In genomic region chr2:10321590-10321989, GRCh38 we compare ENCODE assay signal across 20 cellular contexts.
"Had no signal": no experiment of that assay in that cellular context is flagged by ENCODE, and none has a peak within 500 bp of the region (broad histone marks: within the 10 kb centered on the region; RNA-seq: fewer than 3 reads in every experiment).

No MANE protein-coding gene starts in this region.

- H3K4me3 Mint-ChIP-seq: memory B cell; naive thymus-derived CD4-positive, alpha-beta T cell; natural killer cell treated with Interleukin-12 subunit alpha and Interleukin-12 subunit beta and Interleukin-15 and Interleukin-18, amount 100 ng/mL, for 72 hours; stimulated activated memory B cell treated with anti-CD40 and anti-IgM and Interleukin-4, amounts not matched to agents 10 μg/mL and 1 μg/mL and 100 μg/mL, for 72 hours; stimulated activated naive CD8-positive, alpha-beta T cell treated with anti-CD3 and anti-CD28 coated beads, Interleukin-15, amount 100 ng/mL, for 72 hours; type B pancreatic cell had no signal

- H3K9me3 Mint-ChIP-seq: memory B cell; natural killer cell treated with Interleukin-12 subunit alpha and Interleukin-12 subunit beta and Interleukin-15 and Interleukin-18, amount 100 ng/mL, for 72 hours; type B pancreatic cell had no signal

- H3K36me3 Mint-ChIP-seq: natural killer cell treated with Interleukin-12 subunit alpha and Interleukin-12 subunit beta and Interleukin-15 and Interleukin-18, amount 100 ng/mL, for 72 hours had no signal

- H3K27ac Mint-ChIP-seq: memory B cell; natural killer cell treated with Interleukin-12 subunit alpha and Interleukin-12 subunit beta and Interleukin-15 and Interleukin-18, amount 100 ng/mL, for 72 hours; progenitor cell of endocrine pancreas; stimulated activated memory B cell treated with anti-CD40 and anti-IgM and Interleukin-4, amounts not matched to agents 10 μg/mL and 1 μg/mL and 100 μg/mL, for 72 hours; stimulated activated naive CD8-positive, alpha-beta T cell treated with anti-CD3 and anti-CD28 coated beads, Interleukin-15, amount 100 ng/mL, for 72 hours; type B pancreatic cell had no signal

- H3K27me3 Mint-ChIP-seq: memory B cell; naive thymus-derived CD4-positive, alpha-beta T cell; natural killer cell treated with Interleukin-12 subunit alpha and Interleukin-12 subunit beta and Interleukin-15 and Interleukin-18, amount 100 ng/mL, for 72 hours; progenitor cell of endocrine pancreas; stimulated activated memory B cell treated with anti-CD40 and anti-IgM and Interleukin-4, amounts not matched to agents 10 μg/mL and 1 μg/mL and 100 μg/mL, for 72 hours; stimulated activated naive CD8-positive, alpha-beta T cell treated with anti-CD3 and anti-CD28 coated beads, Interleukin-15, amount 100 ng/mL, for 72 hours; type B pancreatic cell had no signal

- DNase-seq: heart right ventricle; islet precursor cell; left ventricle myocardium superior; midbrain; mucosa of descending colon; naive thymus-derived CD4-positive, alpha-beta T cell; ovary; small intestine; spleen; stimulated activated CD4-positive, alpha-beta T cell treated with anti-CD3 and anti-CD28 coated beads, Interleukin-4, amount 100 ng/mL, for 24 hours; stimulated activated naive CD4-positive, alpha-beta T cell treated with Interleukin-2 at 50 U/mL for 16 hours; stimulated activated naive CD8-positive, alpha-beta T cell treated with anti-CD3 and anti-CD28 coated beads, Interleukin-15, amount 100 ng/mL, for 72 hours; substantia nigra; uterus had no signal

- ATAC-seq: heart right ventricle; left ventricle myocardium superior; mucosa of descending colon; naive thymus-derived CD4-positive, alpha-beta T cell; natural killer cell treated with Interleukin-12 subunit alpha and Interleukin-12 subunit beta and Interleukin-15 and Interleukin-18, amount 100 ng/mL, for 72 hours; sciatic nerve; stimulated activated memory B cell treated with anti-CD40 and anti-IgM and Interleukin-4, amounts not matched to agents 10 μg/mL and 1 μg/mL and 100 μg/mL, for 72 hours; stimulated activated naive CD8-positive, alpha-beta T cell treated with anti-CD3 and anti-CD28 coated beads, Interleukin-15, amount 100 ng/mL, for 72 hours had no signal
